Comparison of ENCODE assay signal across 18 cellular contexts in the genomic region with DNA sequence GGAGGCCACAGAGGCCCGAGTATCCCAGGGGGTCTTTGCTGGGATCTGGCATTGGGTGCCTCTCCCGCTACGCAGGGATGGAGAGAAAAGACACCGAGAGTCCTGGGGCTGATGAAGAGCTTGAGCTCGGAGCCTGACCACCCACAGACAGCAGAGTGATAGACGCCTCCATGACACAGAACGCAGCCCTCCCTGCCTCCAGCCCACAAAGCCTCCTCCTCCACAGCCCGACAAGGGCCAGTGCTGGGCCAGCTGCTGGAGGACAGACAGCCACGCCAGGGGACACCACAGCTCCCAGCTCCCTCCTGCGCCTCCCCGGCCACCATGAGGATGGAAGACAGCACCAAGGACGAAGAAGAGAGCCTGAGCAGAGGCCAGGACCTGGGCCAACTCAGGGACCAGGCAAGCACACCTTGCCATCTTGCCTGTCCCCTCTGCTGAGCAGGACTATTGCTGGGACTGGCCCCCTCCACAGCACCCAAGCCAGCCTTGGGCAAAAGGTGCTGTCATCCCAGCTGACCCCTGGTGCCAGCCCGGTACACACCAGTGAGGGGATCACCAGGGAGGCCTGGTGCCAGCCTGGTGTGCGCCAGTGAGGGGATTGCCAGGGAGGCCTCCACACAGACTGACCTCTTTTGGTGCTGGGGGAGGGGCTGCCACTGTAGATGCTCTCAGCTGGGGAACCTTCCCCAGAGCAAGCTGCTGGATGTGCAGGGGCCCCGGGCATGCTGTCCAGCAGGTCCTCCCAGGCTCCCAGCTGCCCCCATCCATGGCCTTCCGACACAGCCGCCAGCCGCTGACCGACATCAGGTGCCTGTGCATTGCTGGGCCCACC.
DNase-seq lines count a peak whose midpoint lies in the region; ATAC-seq, FAIRE-seq and TF ChIP-seq lines count a peak whose summit lies in the region.
"Had no signal": no experiment of that assay in that cellular context is flagged by ENCODE, and none has a peak within 500 bp of the region (broad histone marks: within the 10 kb centered on the region; RNA-seq: fewer than 3 reads in every experiment).

No MANE protein-coding gene starts in this region.

- no peak for TF ChIP-seq EP300 in HepG2 (IDR thresholded peaks at IDR 0.05; ENCODE audit: low read depth in 2 of 2, low read length in 2 of 2)
- no peak for TF ChIP-seq EP300 in HepG2 (CRISPR knock-in tag; IDR thresholded peaks at IDR 0.05; ENCODE audit: borderline replicate concordance)

- intact Hi-C loops in left ventricle myocardium inferior (cut with micrococcal nuclease) (no loop called here), cardiac septum (cut with DNase I) (no loop called here), HepG2 (cut with micrococcal nuclease; ENCODE audit: unreplicated experiment) (no loop called here), posterior vena cava (cut with DNase I) (loop anchor here in 1 of 2 donors (2.0 kb wide), 1 partner anchor 471 kb away; no protein-coding TSS in a partner anchor)

- H3K36me3 ChIP-seq in left ventricle myocardium inferior (no peaks in the 10 kb centered on the region), HepG2 (replicated peaks in 1 of 2; ENCODE audit: control insufficient read depth in 1 of 2, insufficient read depth in 2 of 2, low read length in 2 of 2) (no peaks in the 10 kb centered on the region), SJCRH30 (no peaks in the 10 kb centered on the region)
- H3K36me3 ChIP-seq: BE2C had no signal

- H3K4me2 ChIP-seq in HepG2 (ENCODE audit: low read depth, low read length), result no peak overlapping the region
- H3K4me2 ChIP-seq: A549 had no signal

- H3K4me1 ChIP-seq in left ventricle myocardium inferior, result no peaks in the 10 kb centered on the region
- no peaks in the 10 kb centered on the region for H3K4me1 ChIP-seq in HepG2 (ENCODE audit: insufficient read depth, low read length)
- H3K4me1 ChIP-seq in SJCRH30, result no peaks in the 10 kb centered on the region
- H3K4me1 ChIP-seq: A549, BE2C had no signal

- H3K9me3 ChIP-seq in left ventricle myocardium inferior (replicated peaks) (peaks cover 15% of the 10 kb centered on the region), HepG2 (ENCODE audit: low read length) (no peaks in the 10 kb centered on the region), SJCRH30 (replicated peaks) (no peaks in the 10 kb centered on the region)
- H3K9me3 ChIP-seq: A549, BE2C had no signal

- no TSS peak for BruUV-seq in HepG2 (replicated peaks; lab: Mats Ljungman, UMichigan)

- FAIRE-seq in HepG2 (lab: Jason Lieb, UNC), result no peak
- FAIRE-seq: A549, GM18507, GM19239, HTR-8/SVneo had no signal

- H2AFZ ChIP-seq in HepG2 (ENCODE audit: low read length), result no peak overlapping the region

- peaks cover 94% of the 10 kb centered on the region for H3K27me3 ChIP-seq in left ventricle myocardium inferior (ENCODE audit: low read depth)
- peaks cover 14 to 97% of the 10 kb centered on the region in 2 experiments; a peak in 4 of 5 replicates for H3K27me3 ChIP-seq in HepG2 (ENCODE audit: control insufficient read depth in 1 of 2, insufficient read depth in 2 of 2, low read length in 2 of 2)
- peaks cover 32% of the 10 kb centered on the region for H3K27me3 ChIP-seq in SJCRH30

- in situ Hi-C loops in HepG2 (cut with HindIII; ENCODE audit: extremely low pct_ligation_motif_present, low pct_unique_long_range_greater_than_20kb), result no loop called here

- TF ChIP-seq POLR2A in HepG2 (IDR thresholded peaks at IDR 0.05; ENCODE audit: insufficient read depth in 1 of 2, low read depth in 2 of 2, low read length in 2 of 2), result no peak

- H3K9ac ChIP-seq in HepG2 (ENCODE audit: insufficient read depth, low read depth, low read length), result no peak overlapping the region

- WGBS in HepG2 (ENCODE audit: low lambda C conversion rate), result 9% methylated on average over 13 of the region's 19 CpGs

- peaks cover 21% of the 10 kb centered on the region; the same call in 1 of the 2 replicates for H4K20me1 ChIP-seq in HepG2 (ENCODE audit: insufficient read depth, low read length)

- no peak overlapping the region for H3K4me3 ChIP-seq in left ventricle myocardium inferior
- no peak overlapping the region for H3K4me3 ChIP-seq in HepG2 (replicated peaks in 1 of 3; ENCODE audit: insufficient read depth in 1 of 3, low read depth in 2 of 3, low read length in 3 of 3)
- H3K4me3 ChIP-seq in SJCRH30, result no peak overlapping the region
- H3K4me3 ChIP-seq: A549 had no signal

- CTCF ChIA-PET in HepG2 (lab: Yijun Ruan, JAX; ENCODE audit: low intra/inter-chr PET ratio, low total read pairs), result no interaction called here

- no peak overlapping the region for H3K27ac ChIP-seq in left ventricle myocardium inferior (replicated peaks)
- no peak overlapping the region for H3K27ac ChIP-seq in HepG2 (ENCODE audit: extremely low read length, insufficient read depth, low read length)
- no peak overlapping the region for H3K27ac ChIP-seq in SJCRH30
- H3K27ac ChIP-seq: A549 had no signal

- TF ChIP-seq CTCF in left ventricle myocardium inferior (IDR thresholded peaks at IDR 0.05; ENCODE audit: borderline replicate concordance), result no peak
- TF ChIP-seq CTCF in HepG2 (CRISPR knock-in tag; IDR thresholded peaks at IDR 0.05), result no peak

- POLR2A ChIA-PET in HepG2 (lab: Yijun Ruan, JAX), result no interaction called here

- H3K79me2 ChIP-seq in HepG2 (ENCODE audit: insufficient read depth, low read length), result no peaks in the 10 kb centered on the region

- ATAC-seq in HepG2, result no peak

- no peak for TF ChIP-seq RAD21 in HepG2 (CRISPR knock-in tag; IDR thresholded peaks at IDR 0.05)

- peak; percentile 2 for DNase-seq in left ventricle myocardium inferior
- no peak for DNase-seq in cardiac septum (ENCODE audit: low spot score)
- DNase-seq in HepG2 (ENCODE audit: low spot score), result no peak
- DNase-seq in posterior vena cava (ENCODE audit: low spot score), result peak; percentile 61
- DNase-seq in HuH-7 (ENCODE audit: low spot score), result no peak
- no peak for DNase-seq in SJCRH30
- no peak for DNase-seq in T1000 (lab: John Stamatoyannopoulos, UW)
- DNase-seq: BE2C, DMS53, GDM1, NCI-H2029 treated with DMSO at 0.1 percent for 48 hours, NCI-H226, NCI-H510A treated with DMSO at 0.1 percent for 48 hours, NCI-H748 treated with DMSO at 0.1 percent for 48 hours had no signal

TF ChIP-seq in HepG2, 621 proteins besides CTCF, POLR2A, EP300 and RAD21:
- TF ChIP-seq ZNF350 (CRISPR knock-in tag; IDR thresholded peaks at IDR 0.05; ENCODE audit: borderline replicate concordance, low read depth), result no peak
- TF ChIP-seq NFKB2 (CRISPR knock-in tag; IDR thresholded peaks at IDR 0.05; ENCODE audit: borderline replicate concordance), result 0 out of 2 replicates have a peak, but pooled peaks have one; percentile 22

Comparison
In these comparisons a context has a peak if more than half of its experiments do, and no peak if none do; other contexts are left out.
1. DNase-seq: peak in left ventricle myocardium inferior (single experiment) and posterior vena cava (single experiment); none in cardiac septum (single experiment), HepG2 (single experiment), HuH-7 (single experiment), SJCRH30 (0 of 2) and T1000 (single experiment).